13 cellular contexts compared by ENCODE assay signal in the genomic region with DNA sequence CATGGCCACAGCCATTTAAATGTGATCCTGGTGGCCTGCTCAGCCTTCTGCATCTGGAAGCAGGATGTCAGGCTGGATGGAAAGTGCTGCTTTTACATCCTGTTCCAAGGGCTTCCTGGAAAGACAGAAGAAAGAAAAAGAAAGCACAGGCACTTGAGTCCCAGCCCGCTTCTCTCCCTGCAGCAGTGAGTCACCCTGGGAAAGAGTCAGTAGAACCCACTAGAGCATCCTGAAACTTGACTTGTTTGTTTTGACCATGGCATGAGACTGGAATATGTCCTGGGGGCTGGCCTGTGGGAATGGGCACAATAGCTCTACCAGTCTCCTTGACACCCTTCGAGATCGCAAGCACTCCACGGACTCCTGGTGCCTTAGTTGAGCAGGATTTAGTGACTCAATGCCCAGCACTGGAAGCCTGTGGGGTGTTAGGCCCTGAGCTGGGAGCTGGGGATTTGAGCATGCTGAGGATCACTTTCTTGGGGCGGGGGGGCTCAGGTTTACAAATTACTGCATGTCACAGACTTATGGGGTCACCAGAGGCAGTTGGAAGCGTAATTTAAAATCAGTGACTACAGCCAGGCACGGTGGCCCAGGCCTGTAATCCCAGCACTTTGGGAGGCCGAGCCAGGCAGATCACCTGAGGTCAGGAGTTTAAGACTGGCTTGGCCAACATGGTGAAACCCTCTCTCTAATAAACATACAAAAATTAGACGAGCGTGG. TPM values are rescaled to one million over a fixed set of nuclear protein-coding genes. Genes with fewer than 3 reads are reported as not detected.
DNase-seq lines count a peak whose midpoint lies in the region; ATAC-seq and TF ChIP-seq lines count a peak whose summit lies in the region.
"Had no signal": no experiment of that assay in that cellular context is flagged by ENCODE, and none has a peak within 500 bp of the region (broad histone marks: within the 10 kb centered on the region; RNA-seq: fewer than 3 reads in every experiment).

No MANE protein-coding gene starts in this region.

- no peaks in the 10 kb centered on the region for H3K36me3 Mint-ChIP-seq in nephron progenitor cell (ENCODE audit: low read depth)
- H3K36me3 Mint-ChIP-seq: CD14-positive monocyte had no signal

- no TSS peak for BruUV-seq in PC-9 (replicated peaks; lab: Mats Ljungman, UMichigan)

- H3K27me3 Mint-ChIP-seq in nephron progenitor cell (ENCODE audit: low read depth, poor library complexity), result peaks cover 16% of the 10 kb centered on the region

- ATAC-seq in SK-N-SH treated with all-trans-retinoic acid at 6 μM for 48 hours, result peak; percentile 60

- no peak overlapping the region for H3K4me3 Mint-ChIP-seq in nephron progenitor cell
- H3K4me3 Mint-ChIP-seq: CD14-positive monocyte had no signal

- DNase-seq in Caki2 (ENCODE audit: low read depth), result peak; percentile 62
- peak; percentile 52 to 77 for DNase-seq in fibroblast of lung (ENCODE audit: low read depth in 2 of 2)
- no peak for DNase-seq in nephron progenitor cell
- DNase-seq in activated CD4-positive, CD25-positive, alpha-beta regulatory T cell treated with anti-CD3 and anti-CD28 coated beads, Interleukin-2, amount 50 U/mL, for 72 hours, result no peak
- DNase-seq in SK-N-DZ (ENCODE audit: low spot score), result no peak
- no peak for DNase-seq in PC-9
- no peak for DNase-seq in GM20000 (ENCODE audit: low spot score)
- DNase-seq: NCI-H2029, occipital lobe, upper lobe of left lung had no signal

- TF ChIP-seq CTCF in fibroblast of lung (conservative IDR thresholded peaks at IDR 0.05 in 1 of 2, IDR thresholded peaks at IDR 0.05 in 1 of 2; ENCODE audit: low read depth in 1 of 2, low read length in 2 of 2) (no peak), nephron progenitor cell (IDR thresholded peaks at IDR 0.05) (no peak), PC-9 (conservative IDR thresholded peaks at IDR 0.05) (no peak), GM20000 (IDR thresholded peaks at IDR 0.05; ENCODE audit: extremely low read depth, missing control alignments) (no peak)

- H4K20me1 ChIP-seq in fibroblast of lung (ENCODE audit: control insufficient read depth, extremely low read depth, insufficient read depth, low read length), result no peaks in the 10 kb centered on the region
- no peaks in the 10 kb centered on the region for H4K20me1 ChIP-seq in PC-9 (ENCODE audit: insufficient read depth)

- H3K9me3 ChIP-seq in fibroblast of lung (ENCODE audit: control insufficient read depth, insufficient read depth, low read depth, low read length) (no peaks in the 10 kb centered on the region), PC-9 (ENCODE audit: insufficient read depth, low read depth) (no peaks in the 10 kb centered on the region)
- H3K9me3 ChIP-seq: upper lobe of left lung had no signal

- H3K27me3 ChIP-seq in fibroblast of lung (ENCODE audit: control insufficient read depth, insufficient read depth, low read length) (no peaks in the 10 kb centered on the region), PC-9 (ENCODE audit: insufficient read depth, low read depth) (no peaks in the 10 kb centered on the region)
- H3K27me3 ChIP-seq: upper lobe of left lung had no signal

- CTCF ChIA-PET in PC-9 (lab: Charles Lee), result no interaction called here

- H3K36me3 ChIP-seq in fibroblast of lung (ENCODE audit: control insufficient read depth, insufficient read depth, low read length) (no peaks in the 10 kb centered on the region), PC-9 (ENCODE audit: low read depth) (no peaks in the 10 kb centered on the region)
- H3K36me3 ChIP-seq: upper lobe of left lung had no signal

- H3K79me2 ChIP-seq in fibroblast of lung (ENCODE audit: control insufficient read depth, insufficient read depth, low read length) (no peaks in the 10 kb centered on the region), PC-9 (ENCODE audit: low read depth) (no peaks in the 10 kb centered on the region)

- intact Hi-C loops in PC-9 (cut with micrococcal nuclease; ENCODE audit: unreplicated experiment), result no loop called here

- H3K9me3 Mint-ChIP-seq in nephron progenitor cell, result no peaks in the 10 kb centered on the region

- H3K27ac Mint-ChIP-seq in nephron progenitor cell, result peak overlapping the region; percentile 82
- H3K27ac Mint-ChIP-seq: CD14-positive monocyte had no signal

- POLR2A ChIA-PET in PC-9 (lab: Charles Lee; ENCODE audit: unreplicated experiment), result no interaction called here

- in situ Hi-C loops in Caki2 (cut with HindIII; ENCODE audit: low pct_unique_long_range_greater_than_20kb, low sequenced_read_pairs), result no loop called here

- H3K4me2 ChIP-seq in fibroblast of lung (ENCODE audit: extremely low read depth, insufficient read depth, low read length) (no peak overlapping the region), PC-9 (no peak overlapping the region)

- H3K4me1 Mint-ChIP-seq in nephron progenitor cell, result peaks cover 36% of the 10 kb centered on the region
- H3K4me1 Mint-ChIP-seq: CD14-positive monocyte had no signal

- peaks cover 10% of the 10 kb centered on the region; the same call in 1 of the 2 replicates for H3F3A ChIP-seq in PC-9 (ENCODE audit: insufficient read depth, low read depth)

- H3K27ac ChIP-seq in fibroblast of lung (ENCODE audit: insufficient read depth, low read length), result no peak overlapping the region
- no peak overlapping the region for H3K27ac ChIP-seq in PC-9

- H3K9me2 ChIP-seq in PC-9 (ENCODE audit: insufficient read depth), result no peaks in the 10 kb centered on the region

- H3K4me3 ChIP-seq in fibroblast of lung (replicated peaks in 1 of 4; ENCODE audit: control extremely low read depth in 1 of 4, insufficient read depth in 1 of 4, low read depth in 3 of 4, low read length in 4 of 4) (no peak overlapping the region), PC-9 (no peak overlapping the region)
- H3K4me3 ChIP-seq: coronary artery, upper lobe of left lung had no signal

- H2AFZ ChIP-seq in fibroblast of lung (ENCODE audit: low read length) (peak overlapping the region; percentile 57), PC-9 (no peak overlapping the region)

- H3K4me1 ChIP-seq in fibroblast of lung (ENCODE audit: control insufficient read depth, extremely low read depth, insufficient read depth, low read length) (no peaks in the 10 kb centered on the region), PC-9 (replicated peaks; ENCODE audit: insufficient read depth) (no peaks in the 10 kb centered on the region)

- no peak overlapping the region for H3K9ac ChIP-seq in fibroblast of lung (ENCODE audit: insufficient read depth, low read length)

TF ChIP-seq in SK-N-SH treated with all-trans-retinoic acid at 6 μM for 48 hours, 23 proteins besides CTCF, POLR2A, EP300 and RAD21:
- TF ChIP-seq ZNF8 (CRISPR knock-in tag; IDR thresholded peaks at IDR 0.05), result no peak
- no peak for TF ChIP-seq PPARA (CRISPR knock-in tag; IDR thresholded peaks at IDR 0.05; ENCODE audit: borderline replicate concordance)
- no peak for TF ChIP-seq ARNTL (CRISPR knock-in tag; IDR thresholded peaks at IDR 0.05; ENCODE audit: borderline replicate concordance, low read depth)
- no peak for TF ChIP-seq ZFP3 (CRISPR knock-in tag; IDR thresholded peaks at IDR 0.05)
- TF ChIP-seq GLIS3 (CRISPR knock-in tag; IDR thresholded peaks at IDR 0.05), result no peak
- no peak for TF ChIP-seq RARB (CRISPR knock-in tag; IDR thresholded peaks at IDR 0.05)
- no peak for TF ChIP-seq OSR1 (CRISPR knock-in tag; IDR thresholded peaks at IDR 0.05)
- TF ChIP-seq TCF4 (CRISPR knock-in tag; IDR thresholded peaks at IDR 0.05; ENCODE audit: borderline replicate concordance), result no peak
- no peak for TF ChIP-seq ZC3H10 (CRISPR knock-in tag; IDR thresholded peaks at IDR 0.05)
- no peak for TF ChIP-seq ESRRG (CRISPR knock-in tag; IDR thresholded peaks at IDR 0.05)
- TF ChIP-seq ZNF565 (CRISPR knock-in tag; conservative IDR thresholded peaks at IDR 0.05; ENCODE audit: low read depth), result no peak
- TF ChIP-seq, protein P1, sequence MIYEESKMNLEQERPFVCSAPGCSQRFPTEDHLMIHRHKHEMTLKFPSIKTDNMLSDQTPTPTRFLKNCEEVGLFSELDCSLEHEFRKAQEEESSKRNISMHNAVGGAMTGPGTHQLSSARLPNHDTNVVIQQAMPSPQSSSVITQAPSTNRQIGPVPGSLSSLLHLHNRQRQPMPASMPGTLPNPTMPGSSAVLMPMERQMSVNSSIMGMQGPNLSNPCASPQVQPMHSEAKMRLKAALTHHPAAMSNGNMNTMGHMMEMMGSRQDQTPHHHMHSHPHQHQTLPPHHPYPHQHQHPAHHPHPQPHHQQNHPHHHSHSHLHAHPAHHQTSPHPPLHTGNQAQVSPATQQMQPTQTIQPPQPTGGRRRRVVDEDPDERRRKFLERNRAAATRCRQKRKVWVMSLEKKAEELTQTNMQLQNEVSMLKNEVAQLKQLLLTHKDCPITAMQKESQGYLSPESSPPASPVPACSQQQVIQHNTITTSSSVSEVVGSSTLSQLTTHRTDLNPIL (CRISPR knock-in tag; IDR thresholded peaks at IDR 0.05; ENCODE audit: low read depth), result no peak
- TF ChIP-seq ZFP30 (CRISPR knock-in tag; IDR thresholded peaks at IDR 0.05), result no peak

RNA-seq across cellular contexts. Expression of a gene that starts 22.1 kb away (rescaled TPM):
- 55.0 and 83.1 TPM in 2 replicates for total RNA-seq in Caki2 (2014; rRNA removed; shearing (Covaris generic); ENCODE audit: low replicate concordance)
- total RNA-seq in fibroblast of lung (52.1 and 65.2 TPM in 2 replicates), PC-9 (2021) (26.2 and 29.7 TPM in 2 replicates)
- polyA plus RNA-seq in fibroblast of lung, result 44.6 and 50.3 TPM in 2 replicates
- polyA plus RNA-seq in fibroblast of lung (2012), result 21.2 and 22.6 TPM in 2 replicates
- polyA minus RNA-seq in fibroblast of lung (ENCODE audit: low replicate concordance), result 8.3 and 9.6 TPM in 2 replicates
- polyA plus RNA-seq in SK-N-DZ (2014; cell fraction: cytosol; rRNA removed), result 48.0 and 50.7 TPM in 2 replicates
- polyA plus RNA-seq in SK-N-DZ (2014; cell fraction: nucleus; rRNA removed), result 21.3 and 23.7 TPM in 2 replicates

RNA-seq across cellular contexts. Expression of a gene that starts 58.6 kb away (rescaled TPM):
- 38.8 and 46.4 TPM in 2 replicates for total RNA-seq in Caki2 (2014; rRNA removed; shearing (Covaris generic); ENCODE audit: low replicate concordance)
- 1.7 and 2.1 TPM in 2 replicates for total RNA-seq in fibroblast of lung
- polyA plus RNA-seq in fibroblast of lung, result 1.6 and 2.6 TPM in 2 replicates
- 1.0 and 2.7 TPM in 2 replicates for polyA plus RNA-seq in fibroblast of lung (2012)
- polyA minus RNA-seq in fibroblast of lung (ENCODE audit: low replicate concordance), result 0.63 and 0.71 TPM in 2 replicates
- 9.5 and 11.6 TPM in 2 replicates for polyA plus RNA-seq in SK-N-DZ (2014; cell fraction: cytosol; rRNA removed)
- 5.3 and 5.7 TPM in 2 replicates for polyA plus RNA-seq in SK-N-DZ (2014; cell fraction: nucleus; rRNA removed)
- total RNA-seq in PC-9 (2021), result 5.7 and 6.1 TPM in 2 replicates
- polyA plus RNA-seq: CD14-positive monocyte had no signal

Comparison
In these comparisons a context has a peak if more than half of its experiments do, and no peak if none do; other contexts are left out.
1. DNase-seq: peak in Caki2 (single experiment) and fibroblast of lung (2 of 2); none in nephron progenitor cell (single experiment), activated CD4-positive, CD25-positive, alpha-beta regulatory T cell treated with anti-CD3 and anti-CD28 coated beads, Interleukin-2, amount 50 U/mL, for 72 hours (single experiment), SK-N-DZ (single experiment), PC-9 (0 of 2) and GM20000 (single experiment).